Comparison of ENCODE assay signal across 10 cellular contexts in genomic region chr4:38669233-38669632, GRCh38. TPM values are rescaled to one million over a fixed set of nuclear protein-coding genes. Genes with fewer than 3 reads are reported as not detected.
DNase-seq lines count a peak whose midpoint lies in the region; ATAC-seq and TF ChIP-seq lines count a peak whose summit lies in the region.
"Had no signal": no experiment of that assay in that cellular context is flagged by ENCODE, and none has a peak within 500 bp of the region (broad histone marks: within the 10 kb centered on the region; RNA-seq: fewer than 3 reads in every experiment).

No MANE protein-coding gene starts in this region.

- no peak for TF ChIP-seq POLR2A in esophagus squamous epithelium (IDR thresholded peaks at IDR 0.05)
- no peak for TF ChIP-seq POLR2A in ovary (IDR thresholded peaks at IDR 0.05)

- TF ChIP-seq EP300 in ovary (IDR thresholded peaks at IDR 0.05), result no peak

- H3K27me3 ChIP-seq in CD4-positive, alpha-beta memory T cell (ENCODE audit: insufficient read depth, low read length), result no peaks in the 10 kb centered on the region
- H3K27me3 ChIP-seq in RWPE2 (ENCODE audit: insufficient read depth, poor library complexity, severe bottlenecking) (no peaks in the 10 kb centered on the region), esophagus squamous epithelium (no peaks in the 10 kb centered on the region), ovary (no peaks in the 10 kb centered on the region)
- H3K27me3 ChIP-seq: SJSA1 had no signal

- intact Hi-C loops in CD4-positive, alpha-beta memory T cell (cut with micrococcal nuclease), result loop anchor here (5.0 to 10.0 kb wide), 3 partner anchors 162 to 1526 kb away; partner anchors contain the start of gene RHOH
- intact Hi-C loops in esophagus squamous epithelium (cut with DNase I), result no loop called here
- intact Hi-C loops in ovary (cut with DNase I), result loop anchor here in 1 of 4 donors (10.0 kb wide), 1 partner anchor 984 kb away; the partner anchor contains the start of gene RELL1

- H3K4me1 Mint-ChIP-seq in CD4-positive, alpha-beta memory T cell, result peaks cover 58 to 94% (median 78%) of the 10 kb centered on the region in 4 donors

- CTCF ChIA-PET in CD4-positive, alpha-beta memory T cell (lab: Charles Lee; ENCODE audit: partially characterized antibody), result interaction anchor here (0.9 to 5.8 kb wide), 5 partner anchors 15 to 490 kb away, joined by 3 to 41 read pairs (median 5); no protein-coding TSS in a partner anchor

- H3K36me3 ChIP-seq in CD4-positive, alpha-beta memory T cell (ENCODE audit: insufficient read depth, low read length), result no peaks in the 10 kb centered on the region
- H3K36me3 ChIP-seq in RWPE2 (ENCODE audit: low read depth), result peaks cover 23% of the 10 kb centered on the region
- no peaks in the 10 kb centered on the region for H3K36me3 ChIP-seq in esophagus squamous epithelium
- H3K36me3 ChIP-seq in ovary, result no peaks in the 10 kb centered on the region

- peak in 1 of 5 donors; percentile 46 for DNase-seq in CD4-positive, alpha-beta memory T cell
- DNase-seq in RWPE2 (ENCODE audit: low spot score) (no peak), esophagus squamous epithelium (lab: John Stamatoyannopoulos, UW) (no peak), ovary (no peak), medulla oblongata (ENCODE audit: extremely low spot score) (no peak), NCI-H524 (lab: John Stamatoyannopoulos, UW) (no peak), NCI-H526 (lab: John Stamatoyannopoulos, UW) (no peak)
- DNase-seq: amygdala had no signal

- H3K9me3 Mint-ChIP-seq in CD4-positive, alpha-beta memory T cell, result no peaks in the 10 kb centered on the region

- H3K27ac Mint-ChIP-seq in CD4-positive, alpha-beta memory T cell, result peak overlapping the region; percentile 76 to 97 (median 91)

- no peaks in the 10 kb centered on the region for H3K9me3 ChIP-seq in CD4-positive, alpha-beta memory T cell (ENCODE audit: control insufficient read depth in 1 of 2, low read length in 2 of 2)
- no peaks in the 10 kb centered on the region for H3K9me3 ChIP-seq in RWPE2 (ENCODE audit: severe bottlenecking)
- no peaks in the 10 kb centered on the region for H3K9me3 ChIP-seq in esophagus squamous epithelium
- no peaks in the 10 kb centered on the region for H3K9me3 ChIP-seq in ovary
- H3K9me3 ChIP-seq: SJSA1 had no signal

- peak overlapping the region; percentile 49 to 85 (median 70) for H3K4me3 Mint-ChIP-seq in CD4-positive, alpha-beta memory T cell

- whole genome bisulfite sequencing in esophagus squamous epithelium, 2 donors, result 68 to 72% methylated on average over 6 to 7 of the region's 7 CpGs
- WGBS in ovary, 3 donors, result 61 to 65% (median 61%) methylated on average over 7 of the region's 7 CpGs

- peaks cover 4 to 45% of the 10 kb centered on the region in 2 donors for H3K36me3 Mint-ChIP-seq in CD4-positive, alpha-beta memory T cell

- H3K4me3 ChIP-seq in CD4-positive, alpha-beta memory T cell (ENCODE audit: low read length in 2 of 2), result no peak overlapping the region
- H3K4me3 ChIP-seq in RWPE2 (ENCODE audit: severe bottlenecking) (no peak overlapping the region), esophagus squamous epithelium (peak overlapping the region in 2 of 4 donors; percentile 36 to 93), ovary (no peak overlapping the region)
- H3K4me3 ChIP-seq: SJSA1 had no signal

- ATAC-seq in RWPE2 (ENCODE audit: low read depth) (no peak), GM19467 (IDR thresholded peaks at IDR 0.05; ENCODE audit: unreplicated experiment) (no peak)

- no peaks in the 10 kb centered on the region for H3K27me3 Mint-ChIP-seq in CD4-positive, alpha-beta memory T cell

- H3K27ac ChIP-seq in CD4-positive, alpha-beta memory T cell (ENCODE audit: low read depth, low read length), result peak overlapping the region; percentile 92
- peak overlapping the region; percentile 91 for H3K27ac ChIP-seq in RWPE2 (ENCODE audit: poor library complexity, severe bottlenecking)
- peak overlapping the region; percentile 81 to 100 (median 97) for H3K27ac ChIP-seq in esophagus squamous epithelium
- peak overlapping the region; percentile 41 to 84 for H3K27ac ChIP-seq in ovary
- H3K27ac ChIP-seq: SJSA1 had no signal

- peaks cover 79% of the 10 kb centered on the region for H3K4me1 ChIP-seq in CD4-positive, alpha-beta memory T cell (ENCODE audit: insufficient read depth, low read length)
- H3K4me1 ChIP-seq in RWPE2 (ENCODE audit: insufficient read depth, poor library complexity, severe bottlenecking) (peaks cover 71% of the 10 kb centered on the region), esophagus squamous epithelium (peaks cover 48 to 89% (median 64%) of the 10 kb centered on the region in 3 donors), ovary (ENCODE audit: insufficient read depth) (peaks cover 34% of the 10 kb centered on the region)

- POLR2A ChIA-PET in CD4-positive, alpha-beta memory T cell (lab: Charles Lee; ENCODE audit: partially characterized antibody), result interaction anchor here (0.8 to 10.1 kb wide), 7 partner anchors 14 to 350 kb away, joined by 3 to 108 read pairs (median 41); no protein-coding TSS in a partner anchor

- no peak for TF ChIP-seq CTCF in RWPE2 (IDR thresholded peaks at IDR 0.05; ENCODE audit: poor library complexity, severe bottlenecking)
- TF ChIP-seq CTCF in esophagus squamous epithelium (IDR thresholded peaks at IDR 0.05), result no peak
- TF ChIP-seq CTCF in ovary (IDR thresholded peaks at IDR 0.05), result no peak

RNA-seq across cellular contexts. Expression of gene KLF3, which starts 5.2 kb away (rescaled TPM):
- total RNA-seq in CD4-positive, alpha-beta memory T cell, result 100 to 1,000 TPM; 119 to 122 TPM
- 10 to 100 TPM; 72.4 to 83.3 TPM for polyA plus RNA-seq in CD4-positive, alpha-beta memory T cell
- total RNA-seq in esophagus squamous epithelium (10 to 100 TPM; 44.2 to 91.4 (median 82.7) TPM), ovary (100 to 1,000 TPM in 1 of 7 donors, 10 to 100 TPM in 6; 67.9 to 111 (median 76.7) TPM)
- 10 to 100 TPM; 32.9 to 43.8 TPM for polyA plus RNA-seq in ovary
